In the genomic region with DNA sequence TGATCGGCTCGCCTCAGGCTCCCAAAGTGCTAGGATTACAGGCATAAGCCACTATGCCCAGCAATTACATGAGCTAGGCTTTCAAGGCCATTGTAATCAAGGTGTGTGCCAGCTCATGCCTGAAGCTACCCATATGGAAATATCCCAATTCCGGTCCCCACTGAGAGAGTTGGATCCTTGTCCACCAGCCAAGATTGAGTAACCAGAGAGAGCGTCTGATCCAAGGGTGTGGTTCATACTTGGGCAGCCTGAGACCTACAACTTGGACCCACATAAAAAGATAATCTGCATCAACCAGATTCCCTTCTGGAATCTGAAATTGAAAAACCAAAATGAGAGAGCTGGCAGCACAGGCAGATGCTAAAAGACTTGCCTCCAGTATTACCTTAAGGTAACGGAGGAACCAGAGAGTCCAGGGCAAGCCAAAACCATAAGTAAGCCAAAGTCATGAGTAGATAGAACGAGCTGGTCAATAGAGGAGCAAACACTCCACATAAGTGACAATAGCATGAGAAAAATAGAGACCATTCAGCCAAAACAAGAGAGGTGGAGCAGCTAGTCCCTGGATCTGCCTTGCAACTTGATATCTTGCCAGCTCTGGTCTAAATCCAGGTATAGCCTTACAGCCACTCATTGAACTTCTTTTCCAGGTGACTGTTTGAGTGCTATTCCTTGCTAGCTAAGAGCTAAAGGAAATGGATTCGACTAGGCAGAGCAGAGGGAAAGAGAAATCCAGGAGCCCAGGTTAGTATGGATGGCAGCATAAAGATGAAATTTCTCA, we compare ENCODE assay signal across 16 cellular contexts.
DNase-seq lines count a peak whose midpoint lies in the region; ATAC-seq, FAIRE-seq and TF ChIP-seq lines count a peak whose summit lies in the region.
"Had no signal": no experiment of that assay in that cellular context is flagged by ENCODE, and none has a peak within 500 bp of the region (broad histone marks: within the 10 kb centered on the region; RNA-seq: fewer than 3 reads in every experiment).

No MANE protein-coding gene starts in this region.

- no peak for TF ChIP-seq RAD21 in H1 (IDR thresholded peaks at IDR 0.05 in 1 of 2, conservative IDR thresholded peaks at IDR 0.05 in 1 of 2; ENCODE audit: low read depth in 2 of 2, low read length in 2 of 2)

- no peak overlapping the region for H2BK15ac ChIP-seq in H1 (ENCODE audit: low read length)

- H2AK5ac ChIP-seq in H1 (ENCODE audit: low read depth, low read length) = no peak overlapping the region

- H3K23me2 ChIP-seq in H1 (ENCODE audit: low read depth, low read length) = no peaks in the 10 kb centered on the region

- POLR2A ChIA-PET in H1 (lab: Charles Lee; ENCODE audit: partially characterized antibody) = no interaction called here
- POLR2A ChIA-PET in HEK293T (lab: Yijun Ruan, JAX) = interaction anchor here (0.7 kb wide), 1 partner anchor 54 kb away, joined by 3 read pairs; no protein-coding TSS in a partner anchor

- intact Hi-C loops in aorta (cut with DNase I) = no loop called here

- no peak overlapping the region for H3K23ac ChIP-seq in H1 (ENCODE audit: insufficient read length)

- no peak overlapping the region for H3K9ac ChIP-seq in H1 (replicated peaks in 1 of 4; ENCODE audit: extremely low read depth in 1 of 4, low read depth in 3 of 4, low read length in 3 of 4)

- no peak for ATAC-seq in aorta (ENCODE audit: low FRiP score)
- ATAC-seq: stimulated activated naive B cell treated with anti-CD40 and anti-IgM and Interleukin-4, amounts not matched to agents 10 μg/mL and 1 μg/mL and 100 μg/mL, for 72 hours had no signal

- no peak overlapping the region for H3K18ac ChIP-seq in H1 (ENCODE audit: extremely low read depth, low read length)

- H4K91ac ChIP-seq in H1 (replicated peaks; ENCODE audit: insufficient read length, low read length) = no peak overlapping the region

- no peak for TF ChIP-seq EP300 in H1 (IDR thresholded peaks at IDR 0.05; ENCODE audit: borderline replicate concordance in 1 of 2, low read depth in 2 of 2, low read length in 2 of 2)

- DNase-seq in NCI-H526 (lab: John Stamatoyannopoulos, UW) (peak; percentile 29 to 31), NCI-H526 treated with DMSO at 0.1 percent for 48 hours (lab: John Stamatoyannopoulos, UW) (no peak), NCI-H748 (lab: John Stamatoyannopoulos, UW; ENCODE audit: unreplicated experiment) (peak; percentile 80), H1 (ENCODE audit: low read depth in 1 of 2, low spot score in 2 of 2) (no peak), type B pancreatic cell (ENCODE audit: extremely low spot score, unreplicated experiment) (no peak), hepatic stellate cell (ENCODE audit: low spot score) (no peak), aorta (no peak), HEK293T (ENCODE audit: extremely low spot score) (no peak)
- DNase-seq: 8988T; activated CD4-positive, alpha-beta T cell treated with anti-CD3 and anti-CD28 coated beads, Interleukin-2, amount 50 U/mL, for 1 hour; left ventricle myocardium superior; NCI-H226; stimulated activated naive B cell treated with anti-CD40 and anti-IgM and Interleukin-4, amounts not matched to agents 10 μg/mL and 1 μg/mL and 100 μg/mL, for 72 hours had no signal

- H4K8ac ChIP-seq in H1 (ENCODE audit: extremely low read depth, insufficient read depth, low read length) = no peak overlapping the region

- 86% methylated on average over 7 of the region's 7 CpGs; no CpG with 5 or more reads in 1 of the 2 experiments for WGBS in H1 (ENCODE audit: extremely low coverage in 1 of 2, insufficient coverage in 1 of 2, insufficient read length in 1 of 2, insufficient replicate concordance in 2 of 2, low coverage in 1 of 2, low lambda C conversion rate in 2 of 2, missing lambda C conversion rate in 1 of 2), 2 experiments
- WGBS in aorta, 2 donors = 88 to 93% methylated on average over 7 of the region's 7 CpGs

- TF ChIP-seq CTCF in H1 (IDR thresholded peaks at IDR 0.05; ENCODE audit: control extremely low read depth in 1 of 3, insufficient read depth in 1 of 3, low read depth in 1 of 3, low read length in 3 of 3) = no peak
- no peak for TF ChIP-seq CTCF in type B pancreatic cell (conservative IDR thresholded peaks at IDR 0.05)

- peak overlapping the region; percentile 24 for H3K27ac Mint-ChIP-seq in type B pancreatic cell
- H3K27ac Mint-ChIP-seq: activated naive CD8-positive, alpha-beta T cell; stimulated activated naive B cell treated with anti-CD40 and anti-IgM and Interleukin-4, amounts not matched to agents 10 μg/mL and 1 μg/mL and 100 μg/mL, for 72 hours had no signal

- peak overlapping the region; percentile 52; the same call in 1 of the 2 replicates for H2AFZ ChIP-seq in H1 (ENCODE audit: low read length)

- H3K4me2 ChIP-seq in H1 (ENCODE audit: insufficient read depth in 1 of 2, low read depth in 2 of 2, low read length in 2 of 2) = no peak overlapping the region

- H3K4me3 ChIP-seq in H1 (ENCODE audit: extremely low read depth in 1 of 4, insufficient read depth in 2 of 4, low read depth in 3 of 4, low read length in 4 of 4) (no peak overlapping the region), aorta (ENCODE audit: low read length in 2 of 2) (no peak overlapping the region)
- H3K4me3 ChIP-seq: upper lobe of left lung had no signal

- H3K27ac ChIP-seq in H1 (ENCODE audit: low read depth, low read length) (no peak overlapping the region), aorta (ENCODE audit: low read depth in 1 of 2, low read length in 2 of 2) (no peak overlapping the region)

- no peaks in the 10 kb centered on the region for H3K9me3 ChIP-seq in H1 (ENCODE audit: insufficient read depth in 2 of 2, low read depth in 1 of 2, low read length in 1 of 2)
- H3K9me3 ChIP-seq in aorta (ENCODE audit: control insufficient read depth, low read length) = no peaks in the 10 kb centered on the region
- H3K9me3 ChIP-seq: upper lobe of left lung had no signal

- H3K36me3 ChIP-seq in H1 (ENCODE audit: control insufficient read depth in 2 of 4, insufficient read depth in 4 of 4, low read length in 3 of 4) = no peaks in the 10 kb centered on the region
- no peaks in the 10 kb centered on the region for H3K36me3 ChIP-seq in aorta (ENCODE audit: control insufficient read depth in 1 of 2, insufficient read depth in 2 of 2, low read length in 1 of 2)
- H3K36me3 ChIP-seq: upper lobe of left lung had no signal

- CTCF ChIA-PET in H1 (lab: Charles Lee; ENCODE audit: partially characterized antibody) = interaction anchor here (1.1 to 2.0 kb wide), 6 partner anchors 8 to 170 kb away, joined by 3 to 4 read pairs (median 3); no protein-coding TSS in a partner anchor
- CTCF ChIA-PET in HEK293T (lab: Yijun Ruan, JAX) = no interaction called here

- no peaks in the 10 kb centered on the region for H4K20me1 ChIP-seq in H1 (replicated peaks in 1 of 2; ENCODE audit: control insufficient read depth in 1 of 2, insufficient read depth in 2 of 2, low read length in 2 of 2)

- no peaks in the 10 kb centered on the region for H3K27me3 Mint-ChIP-seq in type B pancreatic cell
- H3K27me3 Mint-ChIP-seq: activated naive CD8-positive, alpha-beta T cell; stimulated activated naive B cell treated with anti-CD40 and anti-IgM and Interleukin-4, amounts not matched to agents 10 μg/mL and 1 μg/mL and 100 μg/mL, for 72 hours had no signal

- no peak overlapping the region for H2BK12ac ChIP-seq in H1 (ENCODE audit: low read depth, low read length)

- no peaks in the 10 kb centered on the region for H3K36me3 Mint-ChIP-seq in type B pancreatic cell
- H3K36me3 Mint-ChIP-seq: activated naive CD8-positive, alpha-beta T cell; stimulated activated naive B cell treated with anti-CD40 and anti-IgM and Interleukin-4, amounts not matched to agents 10 μg/mL and 1 μg/mL and 100 μg/mL, for 72 hours had no signal

- no peak overlapping the region for H2BK20ac ChIP-seq in H1 (ENCODE audit: low read length)

- H4K5ac ChIP-seq in H1 (ENCODE audit: insufficient read length, low read depth, low read length) = no peak overlapping the region

- H3K56ac ChIP-seq in H1 (replicated peaks; ENCODE audit: insufficient read length, low read depth, low read length) = no peak overlapping the region

- FAIRE-seq in H1 (lab: Jason Lieb, UNC) = no peak
- FAIRE-seq: TTC549 had no signal

- no peak overlapping the region for H3K4ac ChIP-seq in H1 (replicated peaks; ENCODE audit: insufficient read length, low read depth, low read length)

- H3K4me1 ChIP-seq in H1 (replicated peaks in 1 of 4; ENCODE audit: control insufficient read depth in 3 of 4, insufficient read depth in 4 of 4, low read length in 3 of 4) = peaks cover 3 to 10% (median 8%) of the 10 kb centered on the region in 4 experiments
- no peaks in the 10 kb centered on the region for H3K4me1 ChIP-seq in aorta (ENCODE audit: control insufficient read depth in 1 of 2, insufficient read depth in 2 of 2, low read length in 2 of 2)

- H2BK5ac ChIP-seq in H1 (ENCODE audit: low read depth, low read length) = no peak overlapping the region

- no peaks in the 10 kb centered on the region for H3K79me2 ChIP-seq in H1 (ENCODE audit: control insufficient read depth in 1 of 2, insufficient read depth in 2 of 2, low read length in 2 of 2)

- no peak overlapping the region for H2BK120ac ChIP-seq in H1 (replicated peaks; ENCODE audit: low read depth, low read length)

- H3K4me1 Mint-ChIP-seq in type B pancreatic cell (ENCODE audit: unreplicated experiment) = peaks cover 24% of the 10 kb centered on the region
- H3K4me1 Mint-ChIP-seq: stimulated activated naive B cell treated with anti-CD40 and anti-IgM and Interleukin-4, amounts not matched to agents 10 μg/mL and 1 μg/mL and 100 μg/mL, for 72 hours had no signal

- no peak overlapping the region for H3K14ac ChIP-seq in H1 (ENCODE audit: insufficient read length)

- no peaks in the 10 kb centered on the region for H3K9me3 Mint-ChIP-seq in type B pancreatic cell
- H3K9me3 Mint-ChIP-seq: stimulated activated naive B cell treated with anti-CD40 and anti-IgM and Interleukin-4, amounts not matched to agents 10 μg/mL and 1 μg/mL and 100 μg/mL, for 72 hours had no signal

- no peak for TF ChIP-seq POLR2A in H1 (IDR thresholded peaks at IDR 0.05; ENCODE audit: control extremely low read depth in 1 of 2, low read depth in 2 of 2, low read length in 2 of 2)

- no peaks in the 10 kb centered on the region for H3K79me1 ChIP-seq in H1 (ENCODE audit: low read depth, low read length)

- H3K27me3 ChIP-seq in H1 (replicated peaks in 1 of 4; ENCODE audit: control insufficient read depth in 3 of 4, extremely low read depth in 1 of 4, insufficient read depth in 3 of 4, low read length in 3 of 4) (no peaks in the 10 kb centered on the region), aorta (ENCODE audit: control insufficient read depth in 1 of 2, insufficient read depth in 2 of 2, low read length in 1 of 2) (no peaks in the 10 kb centered on the region)
- H3K27me3 ChIP-seq: upper lobe of left lung had no signal

- no peak overlapping the region for H3K4me3 Mint-ChIP-seq in type B pancreatic cell
- H3K4me3 Mint-ChIP-seq: activated naive CD8-positive, alpha-beta T cell; stimulated activated naive B cell treated with anti-CD40 and anti-IgM and Interleukin-4, amounts not matched to agents 10 μg/mL and 1 μg/mL and 100 μg/mL, for 72 hours had no signal

TF ChIP-seq in H1, 55 proteins besides CTCF, POLR2A, EP300 and RAD21 (continues in another document):
- no peak for TF ChIP-seq CHD1 (IDR thresholded peaks at IDR 0.05; ENCODE audit: low read depth, low read length)
- no peak for TF ChIP-seq SP4 (IDR thresholded peaks at IDR 0.05; ENCODE audit: low read length)

TF ChIP-seq in HEK293T, 16 proteins besides CTCF, POLR2A, EP300 and RAD21 (continues in another document):
- TF ChIP-seq FOXM1 (IDR thresholded peaks at IDR 0.05; ENCODE audit: borderline replicate concordance) (no peak), SP1 (IDR thresholded peaks at IDR 0.05) (no peak)

Comparison
In these comparisons a context has a peak if more than half of its experiments do, and no peak if none do; other contexts are left out.
1. DNase-seq: peak in NCI-H526 (2 of 2) and NCI-H748 (single experiment); none in NCI-H526 treated with DMSO at 0.1 percent for 48 hours (single experiment), H1 (0 of 2), type B pancreatic cell (single experiment), hepatic stellate cell (single experiment), aorta (0 of 2) and HEK293T (single experiment).